In the genomic region with DNA sequence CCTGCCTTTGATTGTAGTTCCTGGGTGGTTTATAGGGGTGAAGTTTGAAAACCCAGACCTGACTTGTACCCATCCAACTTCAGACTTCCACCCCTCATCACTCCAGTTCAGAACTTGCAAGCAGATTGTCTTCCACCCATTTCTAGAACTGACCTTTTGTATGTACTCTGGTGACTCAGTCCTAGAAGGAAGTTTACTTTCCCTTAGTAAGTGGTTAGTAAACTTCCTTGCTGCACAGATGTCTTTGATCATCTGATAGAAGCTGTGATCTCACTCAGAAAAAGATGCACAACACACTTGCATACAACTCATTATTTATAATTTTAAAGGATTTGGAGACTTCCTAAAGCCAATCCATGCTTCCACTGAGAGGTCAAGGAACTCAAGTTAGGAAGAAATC, we compare ENCODE assay signal across 14 cellular contexts.
DNase-seq lines count a peak whose midpoint lies in the region; ATAC-seq, FAIRE-seq and TF ChIP-seq lines count a peak whose summit lies in the region.
"Had no signal": no experiment of that assay in that cellular context is flagged by ENCODE, and none has a peak within 500 bp of the region (broad histone marks: within the 10 kb centered on the region; RNA-seq: fewer than 3 reads in every experiment).

No MANE protein-coding gene starts in this region.

- no peaks in the 10 kb centered on the region for H3K27me3 ChIP-seq in PC-3 (ENCODE audit: low read length)
- no peaks in the 10 kb centered on the region for H3K27me3 ChIP-seq in neural progenitor cell

- peak overlapping the region; percentile 60 for H3K4me2 ChIP-seq in PC-3 (ENCODE audit: low read length)
- H3K4me2 ChIP-seq in neural progenitor cell = no peak overlapping the region

- no peak overlapping the region for H3K27ac Mint-ChIP-seq in neural progenitor cell
- H3K27ac Mint-ChIP-seq: activated T-cell treated with anti-CD3 and anti-CD28 coated beads, Interleukin-2, amount 50 U/mL, for 24 hours; dendritic cell treated with granulocyte-macrophage colony-stimulating factor and Interleukin-4, amounts not matched to agents 40 ng/mL and 50 ng/mL, for 4 days had no signal

- no peak for FAIRE-seq in urothelium cell line (lab: Jason Lieb, UNC)

- H3K4me1 ChIP-seq in PC-3 (ENCODE audit: insufficient read depth, low read length) (peaks cover 59% of the 10 kb centered on the region), neural progenitor cell (no peaks in the 10 kb centered on the region)
- H3K4me1 ChIP-seq: psoas muscle had no signal

- H3K79me2 ChIP-seq in PC-3 (ENCODE audit: low read length) (peaks cover 38% of the 10 kb centered on the region), neural progenitor cell (ENCODE audit: low read depth) (no peaks in the 10 kb centered on the region)

- POLR2A ChIA-PET in PC-3 (lab: Charles Lee; ENCODE audit: unreplicated experiment) = no interaction called here

- H3K36me3 Mint-ChIP-seq in neural progenitor cell = no peaks in the 10 kb centered on the region

- H4K20me1 ChIP-seq in PC-3 (ENCODE audit: low read length) (no peaks in the 10 kb centered on the region), neural progenitor cell (ENCODE audit: low read depth) (no peaks in the 10 kb centered on the region)

- H3K36me3 ChIP-seq in PC-3 (ENCODE audit: low read depth, low read length) (no peaks in the 10 kb centered on the region), neural progenitor cell (no peaks in the 10 kb centered on the region)

- H3K9me3 Mint-ChIP-seq in neural progenitor cell = no peaks in the 10 kb centered on the region
- H3K9me3 Mint-ChIP-seq: activated T-cell treated with anti-CD3 and anti-CD28 coated beads, Interleukin-2, amount 50 U/mL, for 24 hours; dendritic cell treated with granulocyte-macrophage colony-stimulating factor and Interleukin-4, amounts not matched to agents 40 ng/mL and 50 ng/mL, for 4 days had no signal

- peak; percentile 99 for DNase-seq in HCEC 1CT
- peak; percentile 89 for DNase-seq in PC-3
- DNase-seq in fibroblast of peridontal ligament (ENCODE audit: extremely low read depth) = peak; percentile 79
- peak; percentile 35 for DNase-seq in urothelium cell line (ENCODE audit: low spot score)
- DNase-seq in neural progenitor cell (ENCODE audit: low spot score) = no peak
- DNase-seq in NCI-H146 treated with DMSO at 0.1 percent for 48 hours (lab: John Stamatoyannopoulos, UW; ENCODE audit: unreplicated experiment) = no peak
- no peak for DNase-seq in NCI-H748 (lab: John Stamatoyannopoulos, UW; ENCODE audit: unreplicated experiment)
- DNase-seq: activated T-cell treated with anti-CD3 and anti-CD28 coated beads, Interleukin-2, amount 50 U/mL, for 24 hours; kidney glomerular epithelial cell; NCI-H510A; psoas muscle; T1000 had no signal

- no peaks in the 10 kb centered on the region for H3K9me2 ChIP-seq in PC-3 (replicated peaks; ENCODE audit: low read length)

- H3K27me3 Mint-ChIP-seq in neural progenitor cell (ENCODE audit: insufficient read depth, low read depth) = no peaks in the 10 kb centered on the region
- H3K27me3 Mint-ChIP-seq: activated T-cell treated with anti-CD3 and anti-CD28 coated beads, Interleukin-2, amount 50 U/mL, for 24 hours had no signal

- TF ChIP-seq CTCF in PC-3 (conservative IDR thresholded peaks at IDR 0.05; ENCODE audit: low read depth, low read length) = no peak
- TF ChIP-seq CTCF in neural progenitor cell (IDR thresholded peaks at IDR 0.05) = no peak

- H3K27ac ChIP-seq in PC-3 (ENCODE audit: low read length) (peak overlapping the region; percentile 76), neural progenitor cell (no peak overlapping the region)
- H3K27ac ChIP-seq: HL-60, psoas muscle had no signal

- H3K9me3 ChIP-seq in PC-3 (ENCODE audit: low read length) (no peaks in the 10 kb centered on the region), neural progenitor cell (ENCODE audit: low read depth) (no peaks in the 10 kb centered on the region)
- H3K9me3 ChIP-seq: psoas muscle had no signal

- H2AFZ ChIP-seq in PC-3 (ENCODE audit: low read length) (no peak overlapping the region), neural progenitor cell (replicated peaks) (no peak overlapping the region)

- H3F3A ChIP-seq in PC-3 (ENCODE audit: low read length, unreplicated experiment) (peaks cover 3% of the 10 kb centered on the region), neural progenitor cell (ENCODE audit: low read depth) (no peaks in the 10 kb centered on the region)

- H3K9ac ChIP-seq in PC-3 (ENCODE audit: low read length) (peak overlapping the region; percentile 14), neural progenitor cell (no peak overlapping the region)

- peaks cover 6% of the 10 kb centered on the region for H3K4me1 Mint-ChIP-seq in neural progenitor cell

- H3K4me3 Mint-ChIP-seq in neural progenitor cell = no peak overlapping the region
- H3K4me3 Mint-ChIP-seq: activated T-cell treated with anti-CD3 and anti-CD28 coated beads, Interleukin-2, amount 50 U/mL, for 24 hours; dendritic cell treated with granulocyte-macrophage colony-stimulating factor and Interleukin-4, amounts not matched to agents 40 ng/mL and 50 ng/mL, for 4 days had no signal

- intact Hi-C loops in PC-3 (cut with micrococcal nuclease) = loop anchor here (2.0 to 10.0 kb wide), 2 partner anchors 21 to 595 kb away; no protein-coding TSS in a partner anchor

- no TSS peak for BruUV-seq in PC-3 (replicated peaks; lab: Mats Ljungman, UMichigan)

- peak overlapping the region; percentile 3; the same call in 1 of the 2 replicates for H3K4me3 ChIP-seq in PC-3 (ENCODE audit: low read length)
- H3K4me3 ChIP-seq in neural progenitor cell = no peak overlapping the region
- H3K4me3 ChIP-seq: psoas muscle had no signal

- peak; percentile 95 for ATAC-seq in PC-3

- CTCF ChIA-PET in PC-3 (lab: Charles Lee) = no interaction called here

Comparison
In these comparisons a context has a peak if more than half of its experiments do, and no peak if none do; other contexts are left out.
1. DNase-seq: peak in HCEC 1CT (single experiment), PC-3 (single experiment), fibroblast of peridontal ligament (single experiment) and urothelium cell line (single experiment); none in neural progenitor cell (single experiment), NCI-H146 treated with DMSO at 0.1 percent for 48 hours (single experiment) and NCI-H748 (single experiment).